ENCODE assay signal across 1 cellular context in genomic region chr13:58594978-58595600, GRCh38.
TF ChIP-seq lines count a peak whose summit lies in the region.

No MANE protein-coding gene starts in this region.

TF ChIP-seq in H1, 55 proteins besides CTCF, POLR2A, EP300 and RAD21:
- TF ChIP-seq EGR1 (IDR thresholded peaks at IDR 0.05; ENCODE audit: borderline replicate concordance, low read depth, low read length) = no peak
- no peak for TF ChIP-seq SRF (IDR thresholded peaks at IDR 0.05; ENCODE audit: low read depth, low read length)
- TF ChIP-seq, protein P1, sequence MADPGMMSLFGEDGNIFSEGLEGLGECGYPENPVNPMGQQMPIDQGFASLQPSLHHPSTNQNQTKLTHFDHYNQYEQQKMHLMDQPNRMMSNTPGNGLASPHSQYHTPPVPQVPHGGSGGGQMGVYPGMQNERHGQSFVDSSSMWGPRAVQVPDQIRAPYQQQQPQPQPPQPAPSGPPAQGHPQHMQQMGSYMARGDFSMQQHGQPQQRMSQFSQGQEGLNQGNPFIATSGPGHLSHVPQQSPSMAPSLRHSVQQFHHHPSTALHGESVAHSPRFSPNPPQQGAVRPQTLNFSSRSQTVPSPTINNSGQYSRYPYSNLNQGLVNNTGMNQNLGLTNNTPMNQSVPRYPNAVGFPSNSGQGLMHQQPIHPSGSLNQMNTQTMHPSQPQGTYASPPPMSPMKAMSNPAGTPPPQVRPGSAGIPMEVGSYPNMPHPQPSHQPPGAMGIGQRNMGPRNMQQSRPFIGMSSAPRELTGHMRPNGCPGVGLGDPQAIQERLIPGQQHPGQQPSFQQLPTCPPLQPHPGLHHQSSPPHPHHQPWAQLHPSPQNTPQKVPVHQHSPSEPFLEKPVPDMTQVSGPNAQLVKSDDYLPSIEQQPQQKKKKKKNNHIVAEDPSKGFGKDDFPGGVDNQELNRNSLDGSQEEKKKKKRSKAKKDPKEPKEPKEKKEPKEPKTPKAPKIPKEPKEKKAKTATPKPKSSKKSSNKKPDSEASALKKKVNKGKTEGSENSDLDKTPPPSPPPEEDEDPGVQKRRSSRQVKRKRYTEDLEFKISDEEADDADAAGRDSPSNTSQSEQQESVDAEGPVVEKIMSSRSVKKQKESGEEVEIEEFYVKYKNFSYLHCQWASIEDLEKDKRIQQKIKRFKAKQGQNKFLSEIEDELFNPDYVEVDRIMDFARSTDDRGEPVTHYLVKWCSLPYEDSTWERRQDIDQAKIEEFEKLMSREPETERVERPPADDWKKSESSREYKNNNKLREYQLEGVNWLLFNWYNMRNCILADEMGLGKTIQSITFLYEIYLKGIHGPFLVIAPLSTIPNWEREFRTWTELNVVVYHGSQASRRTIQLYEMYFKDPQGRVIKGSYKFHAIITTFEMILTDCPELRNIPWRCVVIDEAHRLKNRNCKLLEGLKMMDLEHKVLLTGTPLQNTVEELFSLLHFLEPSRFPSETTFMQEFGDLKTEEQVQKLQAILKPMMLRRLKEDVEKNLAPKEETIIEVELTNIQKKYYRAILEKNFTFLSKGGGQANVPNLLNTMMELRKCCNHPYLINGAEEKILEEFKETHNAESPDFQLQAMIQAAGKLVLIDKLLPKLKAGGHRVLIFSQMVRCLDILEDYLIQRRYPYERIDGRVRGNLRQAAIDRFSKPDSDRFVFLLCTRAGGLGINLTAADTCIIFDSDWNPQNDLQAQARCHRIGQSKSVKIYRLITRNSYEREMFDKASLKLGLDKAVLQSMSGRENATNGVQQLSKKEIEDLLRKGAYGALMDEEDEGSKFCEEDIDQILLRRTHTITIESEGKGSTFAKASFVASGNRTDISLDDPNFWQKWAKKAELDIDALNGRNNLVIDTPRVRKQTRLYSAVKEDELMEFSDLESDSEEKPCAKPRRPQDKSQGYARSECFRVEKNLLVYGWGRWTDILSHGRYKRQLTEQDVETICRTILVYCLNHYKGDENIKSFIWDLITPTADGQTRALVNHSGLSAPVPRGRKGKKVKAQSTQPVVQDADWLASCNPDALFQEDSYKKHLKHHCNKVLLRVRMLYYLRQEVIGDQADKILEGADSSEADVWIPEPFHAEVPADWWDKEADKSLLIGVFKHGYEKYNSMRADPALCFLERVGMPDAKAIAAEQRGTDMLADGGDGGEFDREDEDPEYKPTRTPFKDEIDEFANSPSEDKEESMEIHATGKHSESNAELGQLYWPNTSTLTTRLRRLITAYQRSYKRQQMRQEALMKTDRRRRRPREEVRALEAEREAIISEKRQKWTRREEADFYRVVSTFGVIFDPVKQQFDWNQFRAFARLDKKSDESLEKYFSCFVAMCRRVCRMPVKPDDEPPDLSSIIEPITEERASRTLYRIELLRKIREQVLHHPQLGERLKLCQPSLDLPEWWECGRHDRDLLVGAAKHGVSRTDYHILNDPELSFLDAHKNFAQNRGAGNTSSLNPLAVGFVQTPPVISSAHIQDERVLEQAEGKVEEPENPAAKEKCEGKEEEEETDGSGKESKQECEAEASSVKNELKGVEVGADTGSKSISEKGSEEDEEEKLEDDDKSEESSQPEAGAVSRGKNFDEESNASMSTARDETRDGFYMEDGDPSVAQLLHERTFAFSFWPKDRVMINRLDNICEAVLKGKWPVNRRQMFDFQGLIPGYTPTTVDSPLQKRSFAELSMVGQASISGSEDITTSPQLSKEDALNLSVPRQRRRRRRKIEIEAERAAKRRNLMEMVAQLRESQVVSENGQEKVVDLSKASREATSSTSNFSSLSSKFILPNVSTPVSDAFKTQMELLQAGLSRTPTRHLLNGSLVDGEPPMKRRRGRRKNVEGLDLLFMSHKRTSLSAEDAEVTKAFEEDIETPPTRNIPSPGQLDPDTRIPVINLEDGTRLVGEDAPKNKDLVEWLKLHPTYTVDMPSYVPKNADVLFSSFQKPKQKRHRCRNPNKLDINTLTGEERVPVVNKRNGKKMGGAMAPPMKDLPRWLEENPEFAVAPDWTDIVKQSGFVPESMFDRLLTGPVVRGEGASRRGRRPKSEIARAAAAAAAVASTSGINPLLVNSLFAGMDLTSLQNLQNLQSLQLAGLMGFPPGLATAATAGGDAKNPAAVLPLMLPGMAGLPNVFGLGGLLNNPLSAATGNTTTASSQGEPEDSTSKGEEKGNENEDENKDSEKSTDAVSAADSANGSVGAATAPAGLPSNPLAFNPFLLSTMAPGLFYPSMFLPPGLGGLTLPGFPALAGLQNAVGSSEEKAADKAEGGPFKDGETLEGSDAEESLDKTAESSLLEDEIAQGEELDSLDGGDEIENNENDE (IDR thresholded peaks at IDR 0.05; ENCODE audit: insufficient replicate concordance, low read length) = no peak
- no peak for TF ChIP-seq MAFK (IDR thresholded peaks at IDR 0.05; ENCODE audit: low read depth, low read length)
- no peak for TF ChIP-seq EZH2 (IDR thresholded peaks at IDR 0.05; ENCODE audit: low read depth, low read length, severe bottlenecking)
- no peak for TF ChIP-seq CEBPB (IDR thresholded peaks at IDR 0.05; ENCODE audit: low read depth, low read length)
- no peak for TF ChIP-seq SIX5 (IDR thresholded peaks at IDR 0.05; ENCODE audit: low read depth, low read length)
